Comparison of ENCODE assay signal across 1 cellular context in the genomic region with DNA sequence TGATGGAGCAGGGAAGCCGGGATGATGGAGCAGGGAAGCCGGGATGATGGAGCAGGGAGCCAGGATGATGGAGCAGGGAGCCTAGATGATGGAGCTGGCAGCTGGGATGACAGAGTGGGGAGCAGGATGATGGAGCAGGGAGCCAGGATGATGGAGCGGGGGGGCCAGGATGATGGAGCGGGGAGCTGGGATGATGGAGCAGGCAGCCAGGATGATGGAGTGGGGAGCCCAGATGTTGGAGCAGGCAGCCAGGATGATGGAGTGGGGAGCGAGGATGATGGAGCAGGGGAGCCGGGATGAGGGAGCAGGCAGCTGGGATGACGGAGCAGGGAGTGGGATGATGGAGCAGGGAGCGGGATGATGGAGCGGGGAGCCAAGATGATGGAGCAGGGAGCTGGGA.
A peak's percentile ranks its signal among the peaks of the same experiment; 100 is the strongest.
TF ChIP-seq lines count a peak whose summit lies in the region.

No MANE protein-coding gene starts in this region.

TF ChIP-seq in HEK293, 187 proteins besides CTCF, POLR2A, EP300 and RAD21 (continued from another document and continues in another):
- TF ChIP-seq, protein P1, sequence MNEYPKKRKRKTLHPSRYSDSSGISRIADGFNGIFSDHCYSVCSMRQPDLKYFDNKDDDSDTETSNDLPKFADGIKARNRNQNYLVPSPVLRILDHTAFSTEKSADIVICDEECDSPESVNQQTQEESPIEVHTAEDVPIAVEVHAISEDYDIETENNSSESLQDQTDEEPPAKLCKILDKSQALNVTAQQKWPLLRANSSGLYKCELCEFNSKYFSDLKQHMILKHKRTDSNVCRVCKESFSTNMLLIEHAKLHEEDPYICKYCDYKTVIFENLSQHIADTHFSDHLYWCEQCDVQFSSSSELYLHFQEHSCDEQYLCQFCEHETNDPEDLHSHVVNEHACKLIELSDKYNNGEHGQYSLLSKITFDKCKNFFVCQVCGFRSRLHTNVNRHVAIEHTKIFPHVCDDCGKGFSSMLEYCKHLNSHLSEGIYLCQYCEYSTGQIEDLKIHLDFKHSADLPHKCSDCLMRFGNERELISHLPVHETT (tag by site-specific recombination; IDR thresholded peaks at IDR 0.05): peak; percentile 82
- TF ChIP-seq KLF1 (tag by site-specific recombination; IDR thresholded peaks at IDR 0.05) (no peak; the same call in 1 of the 2 replicates), ZNF335 (tag by site-specific recombination; conservative IDR thresholded peaks at IDR 0.05) (no peak), HOXA7 (CRISPR knock-in tag; IDR thresholded peaks at IDR 0.05; ENCODE audit: borderline replicate concordance) (no peak), SCRT1 (tag by site-specific recombination; IDR thresholded peaks at IDR 0.05; ENCODE audit: borderline replicate concordance) (no peak), ZNF433 (tag by site-specific recombination; IDR thresholded peaks at IDR 0.05; ENCODE audit: low read depth) (no peak), ZNF670 (tag by site-specific recombination; IDR thresholded peaks at IDR 0.05; ENCODE audit: low read depth) (no peak), ZNF121 (tag by site-specific recombination; IDR thresholded peaks at IDR 0.05) (no peak), ZNF549 (tag by site-specific recombination; IDR thresholded peaks at IDR 0.05) (no peak), ZBTB20 (tag by site-specific recombination; IDR thresholded peaks at IDR 0.05) (no peak), ZBTB1 (tag by site-specific recombination; IDR thresholded peaks at IDR 0.05) (no peak; the same call in 1 of the 2 replicates), ZNF350 (tag by site-specific recombination; IDR thresholded peaks at IDR 0.05) (no peak), ZNF221 (tag by site-specific recombination; IDR thresholded peaks at IDR 0.05; ENCODE audit: borderline replicate concordance) (no peak), KLF7 (tag by site-specific recombination; IDR thresholded peaks at IDR 0.05; ENCODE audit: borderline replicate concordance) (no peak), ZNF514 (tag by site-specific recombination; IDR thresholded peaks at IDR 0.05) (no peak), ZNF214 (tag by site-specific recombination; IDR thresholded peaks at IDR 0.05; ENCODE audit: borderline replicate concordance) (no peak), ZBTB21 (tag by site-specific recombination; IDR thresholded peaks at IDR 0.05) (no peak), GLI4 (tag by site-specific recombination; IDR thresholded peaks at IDR 0.05) (no peak), IKZF3 (tag by site-specific recombination; IDR thresholded peaks at IDR 0.05) (no peak), ZNF48 (tag by site-specific recombination; IDR thresholded peaks at IDR 0.05) (no peak), ZNF544 (tag by site-specific recombination; IDR thresholded peaks at IDR 0.05) (no peak), TRIM28 (IDR thresholded peaks at IDR 0.05; ENCODE audit: borderline replicate concordance, low read length) (no peak), ZSCAN30 (tag by site-specific recombination; IDR thresholded peaks at IDR 0.05) (no peak), ZNF155 (tag by site-specific recombination; IDR thresholded peaks at IDR 0.05) (no peak), ZBTB48 (tag by site-specific recombination; IDR thresholded peaks at IDR 0.05) (0 out of 2 replicates have a peak, but pooled peaks have one; percentile 28), ZNF664 (tag by site-specific recombination; IDR thresholded peaks at IDR 0.05) (no peak), ZNF561 (tag by site-specific recombination; IDR thresholded peaks at IDR 0.05; ENCODE audit: borderline replicate concordance) (no peak), OSR2 (tag by site-specific recombination; IDR thresholded peaks at IDR 0.05) (no peak; the same call in 1 of the 2 replicates), ZNF404 (tag by site-specific recombination; IDR thresholded peaks at IDR 0.05) (no peak), ZNF341 (tag by site-specific recombination; IDR thresholded peaks at IDR 0.05; ENCODE audit: low read depth) (no peak), GFI1B (tag by site-specific recombination; IDR thresholded peaks at IDR 0.05) (no peak), ZNF747 (tag by site-specific recombination; IDR thresholded peaks at IDR 0.05) (no peak), ZNF560 (tag by site-specific recombination; IDR thresholded peaks at IDR 0.05; ENCODE audit: borderline replicate concordance) (peak; percentile 57; the same call in 1 of the 2 replicates), ZNF157 (tag by site-specific recombination; IDR thresholded peaks at IDR 0.05) (0 out of 2 replicates have a peak, but pooled peaks have one; percentile 22), GLIS2 (tag by site-specific recombination; IDR thresholded peaks at IDR 0.05) (no peak), ZNF791 (tag by site-specific recombination; IDR thresholded peaks at IDR 0.05) (no peak), ZNF175 (tag by site-specific recombination; IDR thresholded peaks at IDR 0.05) (0 out of 2 replicates have a peak, but pooled peaks have one; percentile 44), EGR2 (tag by site-specific recombination; IDR thresholded peaks at IDR 0.05; ENCODE audit: low read depth) (no peak)
- TF ChIP-seq, protein P2, sequence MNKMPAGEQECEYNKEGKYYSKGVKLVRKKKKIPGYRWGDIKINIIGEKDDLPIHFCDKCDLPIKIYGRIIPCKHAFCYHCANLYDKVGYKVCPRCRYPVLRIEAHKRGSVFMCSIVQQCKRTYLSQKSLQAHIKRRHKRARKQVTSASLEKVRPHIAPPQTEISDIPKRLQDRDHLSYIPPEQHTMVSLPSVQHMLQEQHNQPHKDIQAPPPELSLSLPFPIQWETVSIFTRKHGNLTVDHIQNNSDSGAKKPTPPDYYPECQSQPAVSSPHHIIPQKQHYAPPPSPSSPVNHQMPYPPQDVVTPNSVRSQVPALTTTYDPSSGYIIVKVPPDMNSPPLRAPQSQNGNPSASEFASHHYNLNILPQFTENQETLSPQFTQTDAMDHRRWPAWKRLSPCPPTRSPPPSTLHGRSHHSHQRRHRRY (tag by site-specific recombination; IDR thresholded peaks at IDR 0.05): no peak
- TF ChIP-seq, protein P3, sequence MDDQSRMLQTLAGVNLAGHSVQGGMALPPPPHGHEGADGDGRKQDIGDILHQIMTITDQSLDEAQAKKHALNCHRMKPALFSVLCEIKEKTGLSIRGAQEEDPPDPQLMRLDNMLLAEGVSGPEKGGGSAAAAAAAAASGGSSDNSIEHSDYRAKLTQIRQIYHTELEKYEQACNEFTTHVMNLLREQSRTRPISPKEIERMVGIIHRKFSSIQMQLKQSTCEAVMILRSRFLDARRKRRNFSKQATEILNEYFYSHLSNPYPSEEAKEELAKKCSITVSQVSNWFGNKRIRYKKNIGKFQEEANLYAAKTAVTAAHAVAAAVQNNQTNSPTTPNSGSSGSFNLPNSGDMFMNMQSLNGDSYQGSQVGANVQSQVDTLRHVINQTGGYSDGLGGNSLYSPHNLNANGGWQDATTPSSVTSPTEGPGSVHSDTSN (CRISPR knock-in tag; IDR thresholded peaks at IDR 0.05): no peak
- TF ChIP-seq, protein P4, sequence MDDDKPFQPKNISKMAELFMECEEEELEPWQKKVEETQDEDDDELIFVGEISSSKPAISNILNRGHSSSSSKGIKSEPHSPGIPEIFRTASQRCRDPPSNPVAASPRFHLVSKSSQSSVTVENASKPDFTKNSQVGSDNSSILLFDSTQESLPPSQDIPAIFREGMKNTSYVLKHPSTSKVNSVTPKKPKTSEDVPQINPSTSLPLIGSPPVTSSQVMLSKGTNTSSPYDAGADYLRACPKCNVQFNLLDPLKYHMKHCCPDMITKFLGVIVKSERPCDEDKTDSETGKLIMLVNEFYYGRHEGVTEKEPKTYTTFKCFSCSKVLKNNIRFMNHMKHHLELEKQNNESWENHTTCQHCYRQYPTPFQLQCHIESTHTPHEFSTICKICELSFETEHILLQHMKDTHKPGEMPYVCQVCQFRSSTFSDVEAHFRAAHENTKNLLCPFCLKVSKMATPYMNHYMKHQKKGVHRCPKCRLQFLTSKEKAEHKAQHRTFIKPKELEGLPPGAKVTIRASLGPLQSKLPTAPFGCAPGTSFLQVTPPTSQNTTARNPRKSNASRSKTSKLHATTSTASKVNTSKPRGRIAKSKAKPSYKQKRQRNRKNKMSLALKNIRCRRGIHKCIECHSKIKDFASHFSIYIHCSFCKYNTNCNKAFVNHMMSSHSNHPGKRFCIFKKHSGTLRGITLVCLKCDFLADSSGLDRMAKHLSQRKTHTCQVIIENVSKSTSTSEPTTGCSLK (tag by site-specific recombination; IDR thresholded peaks at IDR 0.05): peak; percentile 65; the same call in 1 of the 2 replicates
- TF ChIP-seq, protein P5, sequence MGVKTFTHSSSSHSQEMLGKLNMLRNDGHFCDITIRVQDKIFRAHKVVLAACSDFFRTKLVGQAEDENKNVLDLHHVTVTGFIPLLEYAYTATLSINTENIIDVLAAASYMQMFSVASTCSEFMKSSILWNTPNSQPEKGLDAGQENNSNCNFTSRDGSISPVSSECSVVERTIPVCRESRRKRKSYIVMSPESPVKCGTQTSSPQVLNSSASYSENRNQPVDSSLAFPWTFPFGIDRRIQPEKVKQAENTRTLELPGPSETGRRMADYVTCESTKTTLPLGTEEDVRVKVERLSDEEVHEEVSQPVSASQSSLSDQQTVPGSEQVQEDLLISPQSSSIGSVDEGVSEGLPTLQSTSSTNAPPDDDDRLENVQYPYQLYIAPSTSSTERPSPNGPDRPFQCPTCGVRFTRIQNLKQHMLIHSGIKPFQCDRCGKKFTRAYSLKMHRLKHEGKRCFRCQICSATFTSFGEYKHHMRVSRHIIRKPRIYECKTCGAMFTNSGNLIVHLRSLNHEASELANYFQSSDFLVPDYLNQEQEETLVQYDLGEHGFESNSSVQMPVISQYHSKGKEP (tag by site-specific recombination; IDR thresholded peaks at IDR 0.05): no peak
- TF ChIP-seq, protein P6, sequence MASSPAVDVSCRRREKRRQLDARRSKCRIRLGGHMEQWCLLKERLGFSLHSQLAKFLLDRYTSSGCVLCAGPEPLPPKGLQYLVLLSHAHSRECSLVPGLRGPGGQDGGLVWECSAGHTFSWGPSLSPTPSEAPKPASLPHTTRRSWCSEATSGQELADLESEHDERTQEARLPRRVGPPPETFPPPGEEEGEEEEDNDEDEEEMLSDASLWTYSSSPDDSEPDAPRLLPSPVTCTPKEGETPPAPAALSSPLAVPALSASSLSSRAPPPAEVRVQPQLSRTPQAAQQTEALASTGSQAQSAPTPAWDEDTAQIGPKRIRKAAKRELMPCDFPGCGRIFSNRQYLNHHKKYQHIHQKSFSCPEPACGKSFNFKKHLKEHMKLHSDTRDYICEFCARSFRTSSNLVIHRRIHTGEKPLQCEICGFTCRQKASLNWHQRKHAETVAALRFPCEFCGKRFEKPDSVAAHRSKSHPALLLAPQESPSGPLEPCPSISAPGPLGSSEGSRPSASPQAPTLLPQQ (tag by site-specific recombination; IDR thresholded peaks at IDR 0.05): no peak
- TF ChIP-seq, protein P7, sequence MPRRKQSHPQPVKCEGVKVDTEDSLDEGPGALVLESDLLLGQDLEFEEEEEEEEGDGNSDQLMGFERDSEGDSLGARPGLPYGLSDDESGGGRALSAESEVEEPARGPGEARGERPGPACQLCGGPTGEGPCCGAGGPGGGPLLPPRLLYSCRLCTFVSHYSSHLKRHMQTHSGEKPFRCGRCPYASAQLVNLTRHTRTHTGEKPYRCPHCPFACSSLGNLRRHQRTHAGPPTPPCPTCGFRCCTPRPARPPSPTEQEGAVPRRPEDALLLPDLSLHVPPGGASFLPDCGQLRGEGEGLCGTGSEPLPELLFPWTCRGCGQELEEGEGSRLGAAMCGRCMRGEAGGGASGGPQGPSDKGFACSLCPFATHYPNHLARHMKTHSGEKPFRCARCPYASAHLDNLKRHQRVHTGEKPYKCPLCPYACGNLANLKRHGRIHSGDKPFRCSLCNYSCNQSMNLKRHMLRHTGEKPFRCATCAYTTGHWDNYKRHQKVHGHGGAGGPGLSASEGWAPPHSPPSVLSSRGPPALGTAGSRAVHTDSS (tag by site-specific recombination; IDR thresholded peaks at IDR 0.05): no peak
- TF ChIP-seq, protein P8, sequence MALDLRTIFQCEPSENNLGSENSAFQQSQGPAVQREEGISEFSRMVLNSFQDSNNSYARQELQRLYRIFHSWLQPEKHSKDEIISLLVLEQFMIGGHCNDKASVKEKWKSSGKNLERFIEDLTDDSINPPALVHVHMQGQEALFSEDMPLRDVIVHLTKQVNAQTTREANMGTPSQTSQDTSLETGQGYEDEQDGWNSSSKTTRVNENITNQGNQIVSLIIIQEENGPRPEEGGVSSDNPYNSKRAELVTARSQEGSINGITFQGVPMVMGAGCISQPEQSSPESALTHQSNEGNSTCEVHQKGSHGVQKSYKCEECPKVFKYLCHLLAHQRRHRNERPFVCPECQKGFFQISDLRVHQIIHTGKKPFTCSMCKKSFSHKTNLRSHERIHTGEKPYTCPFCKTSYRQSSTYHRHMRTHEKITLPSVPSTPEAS (tag by site-specific recombination; IDR thresholded peaks at IDR 0.05): no peak
- TF ChIP-seq, protein P9, sequence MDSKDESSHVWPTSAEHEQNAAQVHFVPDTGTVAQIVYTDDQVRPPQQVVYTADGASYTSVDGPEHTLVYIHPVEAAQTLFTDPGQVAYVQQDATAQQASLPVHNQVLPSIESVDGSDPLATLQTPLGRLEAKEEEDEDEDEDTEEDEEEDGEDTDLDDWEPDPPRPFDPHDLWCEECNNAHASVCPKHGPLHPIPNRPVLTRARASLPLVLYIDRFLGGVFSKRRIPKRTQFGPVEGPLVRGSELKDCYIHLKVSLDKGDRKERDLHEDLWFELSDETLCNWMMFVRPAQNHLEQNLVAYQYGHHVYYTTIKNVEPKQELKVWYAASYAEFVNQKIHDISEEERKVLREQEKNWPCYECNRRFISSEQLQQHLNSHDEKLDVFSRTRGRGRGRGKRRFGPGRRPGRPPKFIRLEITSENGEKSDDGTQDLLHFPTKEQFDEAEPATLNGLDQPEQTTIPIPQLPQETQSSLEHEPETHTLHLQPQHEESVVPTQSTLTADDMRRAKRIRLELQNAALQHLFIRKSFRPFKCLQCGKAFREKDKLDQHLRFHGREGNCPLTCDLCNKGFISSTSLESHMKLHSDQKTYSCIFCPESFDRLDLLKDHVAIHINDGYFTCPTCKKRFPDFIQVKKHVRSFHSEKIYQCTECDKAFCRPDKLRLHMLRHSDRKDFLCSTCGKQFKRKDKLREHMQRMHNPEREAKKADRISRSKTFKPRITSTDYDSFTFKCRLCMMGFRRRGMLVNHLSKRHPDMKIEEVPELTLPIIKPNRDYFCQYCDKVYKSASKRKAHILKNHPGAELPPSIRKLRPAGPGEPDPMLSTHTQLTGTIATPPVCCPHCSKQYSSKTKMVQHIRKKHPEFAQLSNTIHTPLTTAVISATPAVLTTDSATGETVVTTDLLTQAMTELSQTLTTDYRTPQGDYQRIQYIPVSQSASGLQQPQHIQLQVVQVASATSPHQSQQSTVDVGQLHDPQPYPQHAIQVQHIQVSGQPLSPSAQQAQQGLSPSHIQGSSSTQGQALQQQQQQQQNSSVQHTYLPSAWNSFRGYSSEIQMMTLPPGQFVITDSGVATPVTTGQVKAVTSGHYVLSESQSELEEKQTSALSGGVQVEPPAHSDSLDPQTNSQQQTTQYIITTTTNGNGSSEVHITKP (tag by site-specific recombination; IDR thresholded peaks at IDR 0.05): no peak
